ENCODE assay signal across 10 cellular contexts in the genomic region with DNA sequence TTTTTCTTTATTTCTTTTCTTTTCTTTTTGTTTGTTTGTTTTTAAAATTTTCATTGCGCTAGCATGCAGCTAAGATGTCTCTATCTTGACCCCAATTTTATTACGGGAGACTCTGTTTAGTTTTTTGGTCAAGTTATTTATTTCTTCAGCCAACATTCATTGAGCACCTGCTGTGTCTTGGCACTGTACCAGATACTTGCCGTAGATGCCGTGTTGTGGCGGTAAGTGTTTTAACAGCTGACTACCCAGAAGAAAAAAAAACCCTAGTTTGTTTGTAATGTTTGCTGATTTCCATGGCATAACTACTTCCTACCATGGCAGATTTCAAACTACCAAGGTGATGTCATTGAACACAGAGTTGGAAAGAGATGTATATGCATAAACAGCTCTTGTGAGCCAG.
DNase-seq lines count a peak whose midpoint lies in the region; ATAC-seq and TF ChIP-seq lines count a peak whose summit lies in the region.
"Had no signal": no experiment of that assay in that cellular context is flagged by ENCODE, and none has a peak within 500 bp of the region (broad histone marks: within the 10 kb centered on the region; RNA-seq: fewer than 3 reads in every experiment).

No MANE protein-coding gene starts in this region.

- H3K27ac ChIP-seq in SU-DHL-6 (ENCODE audit: low read depth, low read length): peak overlapping the region; percentile 35; the same call in 1 of the 2 replicates
- H3K27ac ChIP-seq: C4-2B had no signal

- TF ChIP-seq CTCF in SU-DHL-6 (IDR thresholded peaks at IDR 0.05; ENCODE audit: insufficient read depth, low read length, poor library complexity, severe bottlenecking): no peak

- no peak for ATAC-seq in HG02623 (IDR thresholded peaks at IDR 0.05; ENCODE audit: unreplicated experiment)
- no peak for ATAC-seq in HG03139 (IDR thresholded peaks at IDR 0.05; ENCODE audit: unreplicated experiment)

- DNase-seq in DMS153 (lab: John Stamatoyannopoulos, UW): peak; percentile 98
- peak; percentile 96 for DNase-seq in NCI-H2029 (lab: John Stamatoyannopoulos, UW)
- peak; percentile 49 to 96 for DNase-seq in lung microvascular endothelial cell (ENCODE audit: low read depth in 2 of 2)
- DNase-seq in KBM-7: no peak
- DNase-seq in DMS114 treated with DMSO at 0.1 percent for 48 hours (lab: John Stamatoyannopoulos, UW; ENCODE audit: unreplicated experiment): no peak
- DNase-seq: activated naive CD4-positive, alpha-beta T cell treated with anti-CD3 and anti-CD28 coated beads for 36 hours had no signal

- peak overlapping the region; percentile 18; the same call in 1 of the 2 replicates for H3K9ac ChIP-seq in SU-DHL-6 (ENCODE audit: low read length)

- no peaks in the 10 kb centered on the region for H3K27me3 ChIP-seq in SU-DHL-6 (ENCODE audit: low read length)

- H3K4me3 ChIP-seq in SU-DHL-6 (ENCODE audit: insufficient read depth, low read length, poor library complexity, severe bottlenecking): no peak overlapping the region

- H3K4me2 ChIP-seq in SU-DHL-6 (ENCODE audit: low read depth, low read length, poor library complexity, severe bottlenecking): peak overlapping the region; percentile 42

- H3K9me2 ChIP-seq in SU-DHL-6 (replicated peaks; ENCODE audit: insufficient read depth, low read length): no peaks in the 10 kb centered on the region

- in situ Hi-C loops in KBM-7 (cut with MboI; ENCODE audit: low pct_unique_long_range_greater_than_20kb, low sequenced_read_pairs): no loop called here

- no peaks in the 10 kb centered on the region for H4K20me1 ChIP-seq in SU-DHL-6 (ENCODE audit: low read depth, low read length)

- no peaks in the 10 kb centered on the region for H3K79me2 ChIP-seq in SU-DHL-6 (ENCODE audit: insufficient read depth, low read length)

- no peaks in the 10 kb centered on the region for H3K36me3 ChIP-seq in SU-DHL-6 (ENCODE audit: low read length)

- peak overlapping the region; percentile 11 for H2AFZ ChIP-seq in SU-DHL-6 (ENCODE audit: low read depth, low read length, severe bottlenecking)

- no peaks in the 10 kb centered on the region for H3K9me3 ChIP-seq in SU-DHL-6 (ENCODE audit: insufficient read depth, low read length)

- no peaks in the 10 kb centered on the region for H3F3A ChIP-seq in SU-DHL-6 (ENCODE audit: insufficient read depth)

Comparison
In these comparisons a context has a peak if more than half of its experiments do, and no peak if none do; other contexts are left out.
1. DNase-seq: peak in DMS153 (single experiment), NCI-H2029 (single experiment) and lung microvascular endothelial cell (2 of 2); none in KBM-7 (single experiment) and DMS114 treated with DMSO at 0.1 percent for 48 hours (single experiment).